Comparison of ENCODE assay signal across 22 cellular contexts in genomic region chr10:49307921-49308320, GRCh38. TPM values are rescaled to one million over a fixed set of nuclear protein-coding genes. Genes with fewer than 3 reads are reported as not detected.
"Had no signal": no experiment of that assay in that cellular context is flagged by ENCODE, and none has a peak within 500 bp of the region (broad histone marks: within the 10 kb centered on the region; RNA-seq: fewer than 3 reads in every experiment).

No MANE protein-coding gene starts in this region.

- H3K9me3 ChIP-seq: left ventricle myocardium inferior, transverse colon had no signal

- H3K4me3 ChIP-seq: left ventricle myocardium inferior, transverse colon had no signal

- H3K27ac Mint-ChIP-seq: activated CD4-positive, alpha-beta memory T cell treated with anti-CD3 and anti-CD28 coated beads, Interleukin-2, amount 10 ng/mL, durations not matched to agents 7 days and 5 days; activated naive CD8-positive, alpha-beta T cell; activated T-cell treated with anti-CD3 and anti-CD28 coated beads, Interleukin-2, amount 50 U/mL, for 72 hours; dendritic cell treated with granulocyte-macrophage colony-stimulating factor and Interleukin-4, amounts not matched to agents 40 ng/mL and 50 ng/mL, for 4 days; WTC11 had no signal

- H3K4me3 Mint-ChIP-seq: activated CD4-positive, alpha-beta memory T cell treated with anti-CD3 and anti-CD28 coated beads, Interleukin-2, amount 10 ng/mL, durations not matched to agents 7 days and 5 days; activated naive CD8-positive, alpha-beta T cell; activated T-cell treated with anti-CD3 and anti-CD28 coated beads, Interleukin-2, amount 50 U/mL, for 72 hours; dendritic cell treated with granulocyte-macrophage colony-stimulating factor and Interleukin-4, amounts not matched to agents 40 ng/mL and 50 ng/mL, for 4 days; naive thymus-derived CD8-positive, alpha-beta T cell; WTC11 had no signal

- H3K27me3 Mint-ChIP-seq: naive thymus-derived CD8-positive, alpha-beta T cell had no signal

- H3K27me3 ChIP-seq: brain microvascular endothelial cell, transverse colon had no signal

- H3K36me3 Mint-ChIP-seq: activated naive CD8-positive, alpha-beta T cell; naive thymus-derived CD8-positive, alpha-beta T cell; WTC11 had no signal

- H3K9me3 Mint-ChIP-seq: activated CD4-positive, alpha-beta memory T cell treated with anti-CD3 and anti-CD28 coated beads, Interleukin-2, amount 10 ng/mL, durations not matched to agents 7 days and 5 days; activated T-cell treated with anti-CD3 and anti-CD28 coated beads, Interleukin-2, amount 50 U/mL, for 72 hours; dendritic cell treated with granulocyte-macrophage colony-stimulating factor and Interleukin-4, amounts not matched to agents 40 ng/mL and 50 ng/mL, for 4 days had no signal

- H3K36me3 ChIP-seq: brain microvascular endothelial cell, transverse colon had no signal

- H3K27ac ChIP-seq: brain microvascular endothelial cell, transverse colon had no signal

- DNase-seq: activated CD4-positive, alpha-beta memory T cell treated with anti-CD3 and anti-CD28 coated beads, Interleukin-2, amount 10 ng/mL, durations not matched to agents 7 days and 5 days; activated CD4-positive, alpha-beta T cell treated with anti-CD3 and anti-CD28 coated beads for 4 hours; activated CD8-positive, alpha-beta memory T cell treated with anti-CD3 and anti-CD28 coated beads, Interleukin-2, amount 50 U/mL, for 4 hours; activated gamma-delta T cell; activated T-cell treated with anti-CD3 and anti-CD28 coated beads, Interleukin-2, amount 50 U/mL, for 72 hours; brain microvascular endothelial cell; cerebellar nuclear complex; left ventricle myocardium inferior; mesenchymal stem cell; naive thymus-derived CD8-positive, alpha-beta T cell; stimulated activated CD4-positive, alpha-beta T cell treated with anti-CD3 and anti-CD28 coated beads, Interleukin-15, amount 100 ng/mL, for 24 hours; stimulated activated CD4-positive, alpha-beta T cell treated with anti-CD3 and anti-CD28 coated beads, Interleukin-4, amount 100 ng/mL, for 1 hour; stimulated activated naive CD4-positive, alpha-beta T cell treated with Interleukin-2 at 50 U/mL for 16 hours; substantia nigra; T-helper 2 cell; transverse colon had no signal

- H3K4me1 ChIP-seq: transverse colon had no signal

RNA-seq across cellular contexts. Expression of gene C10orf71, which starts 9.0 kb away (rescaled TPM):
- total RNA-seq: activated CD4-positive, alpha-beta memory T cell treated with anti-CD3 and anti-CD28 coated beads, Interleukin-2, amount 10 ng/mL, durations not matched to agents 7 days and 5 days; activated T-cell treated with anti-CD3 and anti-CD28 coated beads, Interleukin-2, amount 50 U/mL, for 72 hours; kidney epithelial cell; mucosa of gallbladder; naive thymus-derived CD8-positive, alpha-beta T cell; WTC11 had no signal
- polyA plus RNA-seq: esophagus; naive thymus-derived CD8-positive, alpha-beta T cell had no signal
